10 cellular contexts compared by ENCODE assay signal in the genomic region with DNA sequence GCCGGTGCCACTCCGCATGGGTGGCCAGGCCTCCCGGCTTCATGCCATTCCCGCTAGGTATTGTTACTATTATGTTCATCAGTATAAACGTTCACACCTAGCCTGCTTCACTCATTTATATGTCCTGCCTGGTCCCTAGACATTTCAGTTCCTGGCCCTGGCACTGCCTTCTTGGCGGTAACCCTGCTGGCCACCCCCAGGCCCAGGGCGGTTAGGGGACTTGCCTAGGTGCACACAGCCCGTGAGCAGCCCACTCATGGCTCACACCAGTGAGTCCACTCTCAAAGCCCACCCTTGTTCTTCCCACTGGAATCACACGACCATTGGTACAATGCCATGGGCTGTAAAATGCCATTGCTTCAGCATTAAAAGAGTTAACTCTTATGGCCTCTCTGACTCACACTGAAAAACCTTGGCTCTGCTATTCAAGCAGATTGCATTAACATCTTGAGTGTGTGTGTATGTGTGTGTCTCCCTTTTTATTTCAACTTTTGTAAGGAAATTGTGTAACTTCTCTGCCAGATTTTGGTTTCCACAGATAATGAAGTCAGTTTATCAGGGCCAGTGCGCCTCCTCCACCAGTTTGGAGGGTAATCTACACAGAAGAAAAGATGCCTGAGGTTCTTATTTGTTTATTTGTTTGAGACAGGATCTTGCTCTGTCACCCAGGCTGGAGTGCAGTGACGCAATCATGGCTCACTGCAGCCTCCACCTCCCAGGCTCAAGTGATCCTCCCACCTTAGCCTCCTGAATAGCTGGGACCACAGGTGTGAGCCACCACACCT.
DNase-seq lines count a peak whose midpoint lies in the region; ATAC-seq, FAIRE-seq and TF ChIP-seq lines count a peak whose summit lies in the region.
"Had no signal": no experiment of that assay in that cellular context is flagged by ENCODE, and none has a peak within 500 bp of the region (broad histone marks: within the 10 kb centered on the region; RNA-seq: fewer than 3 reads in every experiment).

No MANE protein-coding gene starts in this region.

- no peaks in the 10 kb centered on the region for H3K9me3 Mint-ChIP-seq in activated CD8-positive, alpha-beta T cell treated with anti-CD3 and anti-CD28 coated beads for 36 hours

- H4K20me1 ChIP-seq in H1 (replicated peaks in 1 of 2; ENCODE audit: control insufficient read depth in 1 of 2, insufficient read depth in 2 of 2, low read length in 2 of 2): no peaks in the 10 kb centered on the region
- no peaks in the 10 kb centered on the region for H4K20me1 ChIP-seq in OCI-LY7 (ENCODE audit: insufficient read depth, low read length)

- H3K4me3 ChIP-seq in H1 (ENCODE audit: extremely low read depth in 1 of 4, insufficient read depth in 2 of 4, low read depth in 3 of 4, low read length in 4 of 4): no peak overlapping the region
- peak overlapping the region in 1 of 2 experiments; percentile 11 for H3K4me3 ChIP-seq in neutrophil (ENCODE audit: low read depth in 1 of 2, low read length in 1 of 2)
- no peak overlapping the region for H3K4me3 ChIP-seq in OCI-LY7 (ENCODE audit: low read depth, low read length, poor library complexity, severe bottlenecking)

- no peak overlapping the region for H2BK5ac ChIP-seq in H1 (ENCODE audit: low read depth, low read length)

- no peak overlapping the region for H2BK15ac ChIP-seq in H1 (ENCODE audit: low read length)

- POLR2A ChIA-PET in H1 (lab: Charles Lee; ENCODE audit: partially characterized antibody): no interaction called here
- POLR2A ChIA-PET in OCI-LY7 (lab: Charles Lee): no interaction called here
- POLR2A ChIA-PET in activated CD8-positive, alpha-beta T cell treated with anti-CD3 and anti-CD28 coated beads for 36 hours (lab: Charles Lee): interaction anchor here (0.6 kb wide), 1 partner anchor 167 kb away, joined by 3 read pairs; no protein-coding TSS in a partner anchor

- no peaks in the 10 kb centered on the region for H3K23me2 ChIP-seq in H1 (ENCODE audit: low read depth, low read length)

- no peak overlapping the region for H4K91ac ChIP-seq in H1 (replicated peaks; ENCODE audit: insufficient read length, low read length)

- no peak for FAIRE-seq in H1 (lab: Jason Lieb, UNC)

- no peaks in the 10 kb centered on the region for H3K79me1 ChIP-seq in H1 (ENCODE audit: low read depth, low read length)

- no peak for TF ChIP-seq POLR2A in H1 (IDR thresholded peaks at IDR 0.05; ENCODE audit: control extremely low read depth in 1 of 2, low read depth in 2 of 2, low read length in 2 of 2)

- no peak overlapping the region for H4K5ac ChIP-seq in H1 (ENCODE audit: insufficient read length, low read depth, low read length)

- H2BK120ac ChIP-seq in H1 (replicated peaks; ENCODE audit: low read depth, low read length): no peak overlapping the region

- no peak overlapping the region for H3K4ac ChIP-seq in H1 (replicated peaks; ENCODE audit: insufficient read length, low read depth, low read length)

- no peak overlapping the region for H3K4me3 Mint-ChIP-seq in activated CD8-positive, alpha-beta T cell treated with anti-CD3 and anti-CD28 coated beads for 36 hours

- WGBS in H1 (ENCODE audit: extremely low coverage in 1 of 2, insufficient coverage in 1 of 2, insufficient read length in 1 of 2, insufficient replicate concordance in 2 of 2, low coverage in 1 of 2, low lambda C conversion rate in 2 of 2, missing lambda C conversion rate in 1 of 2), 2 experiments: 90% methylated on average over 11 of the region's 11 CpGs; no CpG with 5 or more reads in 1 of the 2 experiments

- no peak for TF ChIP-seq RAD21 in H1 (IDR thresholded peaks at IDR 0.05 in 1 of 2, conservative IDR thresholded peaks at IDR 0.05 in 1 of 2; ENCODE audit: low read depth in 2 of 2, low read length in 2 of 2)

- H3K9me3 ChIP-seq in H1 (ENCODE audit: insufficient read depth in 2 of 2, low read depth in 1 of 2, low read length in 1 of 2) (no peaks in the 10 kb centered on the region), neutrophil (no peaks in the 10 kb centered on the region), OCI-LY7 (ENCODE audit: low read length) (no peaks in the 10 kb centered on the region)

- H2AFZ ChIP-seq in H1 (ENCODE audit: low read length) (no peak overlapping the region), OCI-LY7 (ENCODE audit: low read length) (no peak overlapping the region)

- intact Hi-C loops in OCI-LY7 (cut with micrococcal nuclease; ENCODE audit: unreplicated experiment): no loop called here
- intact Hi-C loops in activated CD8-positive, alpha-beta T cell treated with anti-CD3 and anti-CD28 coated beads for 36 hours (cut with micrococcal nuclease): no loop called here

- H2BK20ac ChIP-seq in H1 (ENCODE audit: low read length): no peak overlapping the region

- no peak overlapping the region for H2AK5ac ChIP-seq in H1 (ENCODE audit: low read depth, low read length)

- no peak overlapping the region for H3K56ac ChIP-seq in H1 (replicated peaks; ENCODE audit: insufficient read length, low read depth, low read length)

- no peak for TF ChIP-seq CTCF in H1 (IDR thresholded peaks at IDR 0.05; ENCODE audit: control extremely low read depth in 1 of 3, insufficient read depth in 1 of 3, low read depth in 1 of 3, low read length in 3 of 3)
- TF ChIP-seq CTCF in neutrophil (IDR thresholded peaks at IDR 0.05): no peak
- no peak for TF ChIP-seq CTCF in OCI-LY7 (conservative IDR thresholded peaks at IDR 0.05; ENCODE audit: low read length)
- TF ChIP-seq CTCF in activated CD8-positive, alpha-beta T cell treated with anti-CD3 and anti-CD28 coated beads for 36 hours (IDR thresholded peaks at IDR 0.05): no peak

- no peak for ATAC-seq in activated CD8-positive, alpha-beta T cell treated with anti-CD3 and anti-CD28 coated beads for 36 hours

- H3K27ac ChIP-seq in H1 (ENCODE audit: low read depth, low read length): no peak overlapping the region
- H3K27ac ChIP-seq in neutrophil: peak overlapping the region; percentile 89
- H3K27ac ChIP-seq in OCI-LY7 (ENCODE audit: low read depth, low read length, poor library complexity, severe bottlenecking): no peak overlapping the region

- H3K23ac ChIP-seq in H1 (ENCODE audit: insufficient read length): no peak overlapping the region

- in situ Hi-C loops in Caki2 (cut with HindIII; ENCODE audit: low pct_unique_long_range_greater_than_20kb, low sequenced_read_pairs): no loop called here

- TF ChIP-seq EP300 in H1 (IDR thresholded peaks at IDR 0.05; ENCODE audit: borderline replicate concordance in 1 of 2, low read depth in 2 of 2, low read length in 2 of 2): no peak

- no peak overlapping the region for H3K4me2 ChIP-seq in H1 (ENCODE audit: insufficient read depth in 1 of 2, low read depth in 2 of 2, low read length in 2 of 2)
- no peak overlapping the region for H3K4me2 ChIP-seq in OCI-LY7 (ENCODE audit: low read length)

- no peak overlapping the region for H3K9ac ChIP-seq in H1 (replicated peaks in 1 of 4; ENCODE audit: extremely low read depth in 1 of 4, low read depth in 3 of 4, low read length in 3 of 4)

- H3K79me2 ChIP-seq in H1 (ENCODE audit: control insufficient read depth in 1 of 2, insufficient read depth in 2 of 2, low read length in 2 of 2) (no peaks in the 10 kb centered on the region), OCI-LY7 (ENCODE audit: insufficient read depth, low read depth, low read length) (no peaks in the 10 kb centered on the region)

- H3K27me3 Mint-ChIP-seq in activated CD8-positive, alpha-beta T cell treated with anti-CD3 and anti-CD28 coated beads for 36 hours: peaks cover 10% of the 10 kb centered on the region

- H4K8ac ChIP-seq in H1 (ENCODE audit: extremely low read depth, insufficient read depth, low read length): no peak overlapping the region

- no peaks in the 10 kb centered on the region for H3K36me3 ChIP-seq in H1 (ENCODE audit: control insufficient read depth in 2 of 4, insufficient read depth in 4 of 4, low read length in 3 of 4)
- H3K36me3 ChIP-seq in neutrophil: peaks cover 12% of the 10 kb centered on the region
- no peaks in the 10 kb centered on the region for H3K36me3 ChIP-seq in OCI-LY7 (ENCODE audit: insufficient read depth, low read length)

- peak; percentile 52 for DNase-seq in Caki2 (ENCODE audit: low read depth)
- peak; percentile 96 for DNase-seq in NOMO-1 treated with DMSO at 0.1 percent for 48 hours (lab: John Stamatoyannopoulos, UW; ENCODE audit: unreplicated experiment)
- peak in 1 of 2 experiments; percentile 35 for DNase-seq in H1 (ENCODE audit: low read depth in 1 of 2, low spot score in 2 of 2)
- DNase-seq in cerebellar cortex (ENCODE audit: low spot score): no peak
- DNase-seq in OCI-LY7 (ENCODE audit: low spot score): no peak
- no peak for DNase-seq in stimulated activated CD4-positive, alpha-beta T cell treated with anti-CD3 and anti-CD28 coated beads, Interleukin-2, amount 100 ng/mL, for 48 hours
- no peak for DNase-seq in activated CD8-positive, alpha-beta T cell treated with anti-CD3 and anti-CD28 coated beads for 36 hours
- DNase-seq: GOT3, KBM-7 had no signal

- no peaks in the 10 kb centered on the region for H3K4me1 ChIP-seq in H1 (replicated peaks in 1 of 4; ENCODE audit: control insufficient read depth in 3 of 4, insufficient read depth in 4 of 4, low read length in 3 of 4)
- H3K4me1 ChIP-seq in neutrophil (ENCODE audit: control insufficient read depth in 1 of 2, insufficient read depth in 1 of 2, low read depth in 1 of 2, low read length in 1 of 2): peaks cover 65 to 68% of the 10 kb centered on the region in 2 experiments
- H3K4me1 ChIP-seq in OCI-LY7 (ENCODE audit: insufficient read depth, low read length, poor library complexity, severe bottlenecking): no peaks in the 10 kb centered on the region

- H3K18ac ChIP-seq in H1 (ENCODE audit: extremely low read depth, low read length): no peak overlapping the region

- H2BK12ac ChIP-seq in H1 (ENCODE audit: low read depth, low read length): no peak overlapping the region

- H3K27me3 ChIP-seq in H1 (replicated peaks in 1 of 4; ENCODE audit: control insufficient read depth in 3 of 4, extremely low read depth in 1 of 4, insufficient read depth in 3 of 4, low read length in 3 of 4) (no peaks in the 10 kb centered on the region), neutrophil (no peaks in the 10 kb centered on the region)

- no peak overlapping the region for H3K14ac ChIP-seq in H1 (ENCODE audit: insufficient read length)

- no peaks in the 10 kb centered on the region for H3K9me2 ChIP-seq in OCI-LY7 (ENCODE audit: insufficient read depth, low read length)

- H3K27ac Mint-ChIP-seq in activated CD8-positive, alpha-beta T cell treated with anti-CD3 and anti-CD28 coated beads for 36 hours: no peak overlapping the region

- CTCF ChIA-PET in H1 (lab: Charles Lee; ENCODE audit: partially characterized antibody) (interaction anchor here (0.8 to 1.3 kb wide), 3 partner anchors 10 to 207 kb away, joined by 3 to 6 read pairs (median 3); no protein-coding TSS in a partner anchor), OCI-LY7 (lab: Charles Lee; ENCODE audit: unreplicated experiment) (no interaction called here)
- CTCF ChIA-PET in activated CD8-positive, alpha-beta T cell treated with anti-CD3 and anti-CD28 coated beads for 36 hours (lab: Charles Lee): interaction anchor here (0.7 kb wide), 1 partner anchor 10 kb away, joined by 3 read pairs; no protein-coding TSS in a partner anchor

- H3K36me3 Mint-ChIP-seq in activated CD8-positive, alpha-beta T cell treated with anti-CD3 and anti-CD28 coated beads for 36 hours (ENCODE audit: low read depth): no peaks in the 10 kb centered on the region

- no peaks in the 10 kb centered on the region for H3K4me1 Mint-ChIP-seq in activated CD8-positive, alpha-beta T cell treated with anti-CD3 and anti-CD28 coated beads for 36 hours (ENCODE audit: low read depth)

- no TSS peak for BruUV-seq in OCI-LY7 (replicated peaks; lab: Mats Ljungman, UMichigan)

Comparison
In these comparisons a context has a peak if more than half of its experiments do, and no peak if none do; other contexts are left out.
1. DNase-seq: peak in Caki2 (single experiment) and NOMO-1 treated with DMSO at 0.1 percent for 48 hours (single experiment); none in cerebellar cortex (single experiment), OCI-LY7 (single experiment), stimulated activated CD4-positive, alpha-beta T cell treated with anti-CD3 and anti-CD28 coated beads, Interleukin-2, amount 100 ng/mL, for 48 hours (0 of 2) and activated CD8-positive, alpha-beta T cell treated with anti-CD3 and anti-CD28 coated beads for 36 hours (single experiment).